ENCODE assay signal across 8 cellular contexts in genomic region chr15:52735231-52736089, GRCh38. TPM values are rescaled to one million over a fixed set of nuclear protein-coding genes. Genes with fewer than 3 reads are reported as not detected.
DNase-seq lines count a peak whose midpoint lies in the region; ATAC-seq and TF ChIP-seq lines count a peak whose summit lies in the region.

No MANE protein-coding gene starts in this region.

- H3K9me2 ChIP-seq in GM23248 (ENCODE audit: insufficient read depth) = no peaks in the 10 kb centered on the region

- no peaks in the 10 kb centered on the region for H3K36me3 ChIP-seq in GM23248 (ENCODE audit: low read depth)
- H3K36me3 ChIP-seq in upper lobe of right lung = no peaks in the 10 kb centered on the region

- in situ Hi-C loops in GM23248 (cut with MboI) (loop anchor here (10.0 to 25.0 kb wide), 2 partner anchors 398 to 481 kb away; no protein-coding TSS in a partner anchor), SK-MEL-5 (cut with HindIII; ENCODE audit: low pct_unique_long_range_greater_than_20kb, low sequenced_read_pairs) (loop anchor here (25.0 kb wide), 1 partner anchor 473 kb away; no protein-coding TSS in a partner anchor)

- DNase-seq in DMS53 treated with DMSO at 0.1 percent for 48 hours (lab: John Stamatoyannopoulos, UW; ENCODE audit: unreplicated experiment) (peak; percentile 53), GM23248 (peak; percentile 85), MV-4-11 (lab: John Stamatoyannopoulos, UW) (peak; percentile 55), SK-MEL-5 (ENCODE audit: low read depth, low spot score) (peak; percentile 88), foreskin melanocyte (peak; percentile 63), osteocyte (ENCODE audit: extremely low spot score, unreplicated experiment) (no peak), upper lobe of right lung (no peak)
- DNase-seq in activated effector memory CD4-positive, alpha-beta T cell treated with anti-CD3 and anti-CD28 coated beads, Interleukin-2, amount 50 U/mL, for 16 hours = peak; percentile 82

- 27 to 38% methylated on average over 4 of the region's 4 CpGs for WGBS in GM23248 (ENCODE audit: low coverage in 1 of 2, low lambda C conversion rate in 2 of 2, missing lambda C conversion rate in 2 of 2), 2 experiments

- intact Hi-C loops in upper lobe of right lung (cut with DNase I) = loop anchor here (10.0 kb wide), 1 partner anchor 481 kb away; no protein-coding TSS in a partner anchor

- peaks cover 25% of the 10 kb centered on the region for H3K4me1 ChIP-seq in GM23248 (ENCODE audit: insufficient read depth)
- H3K4me1 ChIP-seq in upper lobe of right lung = no peaks in the 10 kb centered on the region

- peak; percentile 92 for ATAC-seq in upper lobe of right lung

- H3K4me3 ChIP-seq in GM23248 (no peak overlapping the region), upper lobe of right lung (no peak overlapping the region)

- no peaks in the 10 kb centered on the region for H3K36me3 Mint-ChIP-seq in osteocyte (ENCODE audit: unreplicated experiment)

- H2AFZ ChIP-seq in GM23248 = no peak overlapping the region

- TF ChIP-seq CTCF in osteocyte (IDR thresholded peaks at IDR 0.05) (peak; percentile 83), upper lobe of right lung (IDR thresholded peaks at IDR 0.05) (peak; percentile 85)

- H3K4me1 Mint-ChIP-seq in osteocyte (ENCODE audit: unreplicated experiment) = peaks cover 7% of the 10 kb centered on the region

- no peak overlapping the region for H3K4me2 ChIP-seq in GM23248 (ENCODE audit: unreplicated experiment)

- no peaks in the 10 kb centered on the region for H4K20me1 ChIP-seq in GM23248 (ENCODE audit: insufficient read depth)

- no peaks in the 10 kb centered on the region for H3K9me3 ChIP-seq in GM23248 (ENCODE audit: low read depth)
- H3K9me3 ChIP-seq in upper lobe of right lung = no peaks in the 10 kb centered on the region

- H3K27ac ChIP-seq in GM23248 (no peak overlapping the region), upper lobe of right lung (no peak overlapping the region)

- H3F3A ChIP-seq in GM23248 (ENCODE audit: insufficient read depth) = peaks cover 16% of the 10 kb centered on the region; the same call in 1 of the 2 replicates

- H3K27ac Mint-ChIP-seq in osteocyte (ENCODE audit: unreplicated experiment) = no peak overlapping the region

- no peaks in the 10 kb centered on the region for H3K9me3 Mint-ChIP-seq in osteocyte (ENCODE audit: unreplicated experiment)

- H3K4me3 Mint-ChIP-seq in osteocyte (ENCODE audit: unreplicated experiment) = no peak overlapping the region

- H3K27me3 ChIP-seq in GM23248 (replicated peaks; ENCODE audit: insufficient read depth) (no peaks in the 10 kb centered on the region; the same call in 1 of the 2 replicates), upper lobe of right lung (no peaks in the 10 kb centered on the region)

- no peaks in the 10 kb centered on the region for H3K27me3 Mint-ChIP-seq in osteocyte (ENCODE audit: unreplicated experiment)

- no peak overlapping the region for H3K9ac ChIP-seq in GM23248

- no peaks in the 10 kb centered on the region for H3K79me2 ChIP-seq in GM23248 (ENCODE audit: insufficient read depth)

RNA-seq across cellular contexts. Expression of gene ONECUT1, which starts 54.7 kb away (rescaled TPM):
- not detected in 2 replicates for total RNA-seq in GM23248 (2014; rRNA removed; shearing (Covaris generic))
- not detected in 2 replicates for polyA plus RNA-seq in GM23248 (2016; fragmentation: Nextera tagmentation; extraction: Ambion mirVana)
- total RNA-seq in SK-MEL-5 (2014; rRNA removed; shearing (Covaris generic)) = 5.0 and 6.5 TPM in 2 replicates
- polyA plus RNA-seq in SK-MEL-5 (2015; cell fraction: cytosol; rRNA removed) = 4.2 and 6.4 TPM in 2 replicates
- 9.6 TPM in 2 replicates for polyA plus RNA-seq in SK-MEL-5 (2015; cell fraction: nucleus; rRNA removed)
- total RNA-seq in osteocyte (not detected in 2 replicates), upper lobe of right lung (not detected)

RNA-seq across cellular contexts. Expression of gene ATOSA, which starts 56.3 kb away (rescaled TPM):
- 10.0 and 11.0 TPM in 2 replicates for total RNA-seq in GM23248 (2014; rRNA removed; shearing (Covaris generic))
- polyA plus RNA-seq in GM23248 (2016; fragmentation: Nextera tagmentation; extraction: Ambion mirVana) = 6.1 and 6.3 TPM in 2 replicates
- 14.7 and 15.5 TPM in 2 replicates for total RNA-seq in SK-MEL-5 (2014; rRNA removed; shearing (Covaris generic))
- 7.5 and 8.4 TPM in 2 replicates for polyA plus RNA-seq in SK-MEL-5 (2015; cell fraction: cytosol; rRNA removed)
- polyA plus RNA-seq in SK-MEL-5 (2015; cell fraction: nucleus; rRNA removed) = 38.4 and 45.4 TPM in 2 replicates
- total RNA-seq in osteocyte (33.6 and 37.1 TPM in 2 replicates), upper lobe of right lung (42.5 TPM)

Comparison
In these comparisons a context has a peak if more than half of its experiments do, and no peak if none do; other contexts are left out.
1. DNase-seq: peak in DMS53 treated with DMSO at 0.1 percent for 48 hours (single experiment), GM23248 (single experiment), MV-4-11 (single experiment), SK-MEL-5 (single experiment), activated effector memory CD4-positive, alpha-beta T cell treated with anti-CD3 and anti-CD28 coated beads, Interleukin-2, amount 50 U/mL, for 16 hours (single experiment) and foreskin melanocyte (single experiment); none in osteocyte (single experiment) and upper lobe of right lung (single experiment).